Comparison of ENCODE assay signal across 8 cellular contexts in genomic region chr3:197023241-197023997, GRCh38. TPM values are rescaled to one million over a fixed set of nuclear protein-coding genes. Genes with fewer than 3 reads are reported as not detected.
A peak's percentile ranks its signal among the peaks of the same experiment; 100 is the strongest.
DNase-seq lines count a peak whose midpoint lies in the region; ATAC-seq and TF ChIP-seq lines count a peak whose summit lies in the region.

No MANE protein-coding gene starts in this region.

- peak overlapping the region in 4 of 7 donors; percentile 16 to 60 (median 40) for H3K27ac Mint-ChIP-seq in CD14-positive monocyte
- H3K27ac Mint-ChIP-seq in T-helper 2 cell treated with Interferon-gamma antibody and Interleukin-4, amounts not matched to agents 5 μg/mL and 100 μg/mL, for 36 hours = peak overlapping the region; percentile 60

- TF ChIP-seq CTCF in CD14-positive monocyte (IDR thresholded peaks at IDR 0.05) = no peak

- intact Hi-C loops in CD14-positive monocyte (cut with micrococcal nuclease) = no loop called here

- no peak; the same call in 1 of the 2 replicates for TF ChIP-seq RAD21 in Ishikawa (IDR thresholded peaks at IDR 0.05; ENCODE audit: low read depth)

- ATAC-seq in GM18861 (IDR thresholded peaks at IDR 0.05; ENCODE audit: unreplicated experiment) = peak; percentile 67

- peaks cover 25 to 48% (median 37%) of the 10 kb centered on the region in 3 donors for H3K27me3 Mint-ChIP-seq in CD14-positive monocyte (ENCODE audit: low read depth in 3 of 3)
- peaks cover 16% of the 10 kb centered on the region for H3K27me3 Mint-ChIP-seq in T-helper 2 cell treated with Interferon-gamma antibody and Interleukin-4, amounts not matched to agents 5 μg/mL and 100 μg/mL, for 36 hours (ENCODE audit: low read depth)

- TF ChIP-seq EP300 in Ishikawa (IDR thresholded peaks at IDR 0.05; ENCODE audit: borderline replicate concordance) = 0 out of 2 replicates have a peak, but pooled peaks have one; percentile 9

- H3K36me3 Mint-ChIP-seq in CD14-positive monocyte = peaks cover 0 to 2% of the 10 kb centered on the region in 2 donors
- no peaks in the 10 kb centered on the region for H3K36me3 Mint-ChIP-seq in T-helper 2 cell treated with Interferon-gamma antibody and Interleukin-4, amounts not matched to agents 5 μg/mL and 100 μg/mL, for 36 hours (ENCODE audit: low read depth)

- DNase-seq in CD14-positive monocyte (ENCODE audit: low spot score) (no peak), retina (peak; percentile 74), AG08395 (ENCODE audit: low spot score) (no peak), NCI-H748 treated with DMSO at 0.1 percent for 48 hours (lab: John Stamatoyannopoulos, UW) (no peak)
- DNase-seq in T-helper 2 cell treated with Interferon-gamma antibody and Interleukin-4, amounts not matched to agents 5 μg/mL and 100 μg/mL, for 36 hours (ENCODE audit: low spot score) = no peak
- DNase-seq in effector CD8-positive, alpha-beta T cell (lab: John Stamatoyannopoulos, UW) = no peak

- H3K4me3 Mint-ChIP-seq in CD14-positive monocyte = peak overlapping the region; percentile 69 to 91
- H3K4me3 Mint-ChIP-seq in T-helper 2 cell treated with Interferon-gamma antibody and Interleukin-4, amounts not matched to agents 5 μg/mL and 100 μg/mL, for 36 hours = no peak overlapping the region

- peaks cover 17% of the 10 kb centered on the region for H3K4me1 Mint-ChIP-seq in CD14-positive monocyte
- H3K4me1 Mint-ChIP-seq in T-helper 2 cell treated with Interferon-gamma antibody and Interleukin-4, amounts not matched to agents 5 μg/mL and 100 μg/mL, for 36 hours (ENCODE audit: low read depth) = peaks cover 5% of the 10 kb centered on the region

- H3K9me3 Mint-ChIP-seq in CD14-positive monocyte = no peaks in the 10 kb centered on the region
- no peaks in the 10 kb centered on the region for H3K9me3 Mint-ChIP-seq in T-helper 2 cell treated with Interferon-gamma antibody and Interleukin-4, amounts not matched to agents 5 μg/mL and 100 μg/mL, for 36 hours

TF ChIP-seq in Ishikawa, 13 proteins besides CTCF, POLR2A, EP300 and RAD21:
- TF ChIP-seq FOXM1 (IDR thresholded peaks at IDR 0.05; ENCODE audit: borderline replicate concordance, low read depth) (no peak), TEAD4 (IDR thresholded peaks at IDR 0.05) (peak; percentile 28; the same call in 1 of the 2 replicates), TAF1 (IDR thresholded peaks at IDR 0.05; ENCODE audit: low read depth) (no peak), YY1 (IDR thresholded peaks at IDR 0.05; ENCODE audit: low read depth) (no peak), CEBPB (IDR thresholded peaks at IDR 0.05) (no peak), USF1 (IDR thresholded peaks at IDR 0.05) (peak; percentile 18; the same call in 1 of the 2 replicates), REST (IDR thresholded peaks at IDR 0.05; ENCODE audit: low read depth) (no peak), TCF12 (IDR thresholded peaks at IDR 0.05; ENCODE audit: low read depth) (0 out of 2 replicates have a peak, but pooled peaks have one; percentile 56), CREB1 (IDR thresholded peaks at IDR 0.05; ENCODE audit: low read depth) (no peak), NFIC (IDR thresholded peaks at IDR 0.05) (no peak; the same call in 1 of the 2 replicates), MAX (IDR thresholded peaks at IDR 0.05) (peak; percentile 56; the same call in 1 of the 2 replicates), ZBTB7A (IDR thresholded peaks at IDR 0.05; ENCODE audit: low read depth) (no peak), EGR1 (IDR thresholded peaks at IDR 0.05) (no peak)

RNA-seq across cellular contexts. Expression of gene MELTF, which starts 6.2 kb away (rescaled TPM):
- under 1 TPM; 0.34 to 0.36 TPM for polyA plus RNA-seq in CD14-positive monocyte

RNA-seq across cellular contexts. Expression of gene PIGZ, which starts 54.8 kb away (rescaled TPM):
- polyA plus RNA-seq in CD14-positive monocyte = 1 to 10 TPM; 1.6 to 1.9 TPM
